1 cellular context compared by ENCODE assay signal in the genomic region with DNA sequence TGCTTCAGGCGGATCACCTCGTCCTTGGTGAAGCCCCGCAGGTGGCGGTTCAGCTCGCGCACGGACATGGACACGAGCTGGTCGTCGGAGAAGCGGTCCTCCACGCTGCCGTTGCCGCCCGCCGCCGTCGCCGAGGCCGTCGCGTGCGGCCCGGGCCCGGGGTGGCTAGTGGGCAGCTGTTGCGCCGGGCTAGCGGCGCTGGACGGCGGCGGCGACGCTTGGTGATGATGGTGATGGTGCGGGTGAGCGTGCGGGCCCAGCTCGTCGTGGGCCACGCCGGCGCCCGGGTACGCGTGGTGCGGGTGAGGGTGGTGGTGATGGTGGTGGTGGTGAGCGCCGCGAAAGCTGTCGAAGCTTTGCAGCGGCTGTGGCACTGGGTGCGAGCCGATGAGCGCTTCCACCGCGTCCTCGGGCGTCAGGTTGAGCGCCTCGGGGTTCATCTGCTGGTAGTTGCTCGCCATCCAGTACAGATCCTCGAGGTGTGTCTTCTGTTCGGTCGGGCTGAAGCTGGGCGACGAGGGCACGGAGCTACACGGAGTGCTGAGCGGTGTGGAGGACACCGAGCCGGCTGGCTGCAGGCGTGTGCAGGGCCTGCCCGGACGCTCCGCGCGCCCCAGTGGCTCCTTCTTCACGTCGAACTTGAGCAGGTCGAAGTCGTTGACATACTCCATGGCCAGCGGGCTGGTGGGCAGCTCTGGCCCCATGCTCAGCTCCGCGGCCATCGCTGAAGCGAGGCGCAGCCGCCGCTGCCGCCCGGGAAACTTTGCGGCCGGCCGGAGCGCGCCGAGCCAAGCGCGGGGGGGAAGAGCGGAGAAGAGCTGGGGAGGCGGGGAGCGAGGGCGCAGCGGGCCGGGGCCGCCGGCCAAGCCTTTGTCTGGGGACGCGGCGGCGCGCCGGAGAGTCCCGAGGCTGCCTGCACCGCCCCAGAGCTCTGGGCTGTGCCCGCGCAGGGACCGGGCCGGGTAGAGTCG.
TF ChIP-seq lines count a peak whose summit lies in the region.

No MANE protein-coding gene starts in this region.

TF ChIP-seq in SK-N-SH treated with all-trans-retinoic acid at 6 μM for 48 hours, 23 proteins besides CTCF, POLR2A, EP300 and RAD21 (continued from another document):
- TF ChIP-seq, protein P1, sequence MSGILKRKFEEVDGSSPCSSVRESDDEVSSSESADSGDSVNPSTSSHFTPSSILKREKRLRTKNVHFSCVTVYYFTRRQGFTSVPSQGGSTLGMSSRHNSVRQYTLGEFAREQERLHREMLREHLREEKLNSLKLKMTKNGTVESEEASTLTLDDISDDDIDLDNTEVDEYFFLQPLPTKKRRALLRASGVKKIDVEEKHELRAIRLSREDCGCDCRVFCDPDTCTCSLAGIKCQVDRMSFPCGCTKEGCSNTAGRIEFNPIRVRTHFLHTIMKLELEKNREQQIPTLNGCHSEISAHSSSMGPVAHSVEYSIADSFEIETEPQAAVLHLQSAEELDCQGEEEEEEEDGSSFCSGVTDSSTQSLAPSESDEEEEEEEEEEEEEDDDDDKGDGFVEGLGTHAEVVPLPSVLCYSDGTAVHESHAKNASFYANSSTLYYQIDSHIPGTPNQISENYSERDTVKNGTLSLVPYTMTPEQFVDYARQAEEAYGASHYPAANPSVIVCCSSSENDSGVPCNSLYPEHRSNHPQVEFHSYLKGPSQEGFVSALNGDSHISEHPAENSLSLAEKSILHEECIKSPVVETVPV (CRISPR knock-in tag; IDR thresholded peaks at IDR 0.05), result no peak
- TF ChIP-seq ZFP30 (CRISPR knock-in tag; IDR thresholded peaks at IDR 0.05), result no peak
